In genomic region chr1:247681288-247681897, GRCh38 we compare ENCODE assay signal across 8 cellular contexts. TPM values are rescaled to one million over a fixed set of nuclear protein-coding genes. Genes with fewer than 3 reads are reported as not detected.
DNase-seq lines count a peak whose midpoint lies in the region; ATAC-seq lines count a peak whose summit lies in the region.

No MANE protein-coding gene starts in this region.

- peak; percentile 76 for DNase-seq in Daoy (ENCODE audit: low read depth)
- DNase-seq in NCI-H2196 (lab: John Stamatoyannopoulos, UW; ENCODE audit: unreplicated experiment): peak; percentile 13
- peak; percentile 38 to 46 for DNase-seq in activated T-cell treated with anti-CD3 and anti-CD28 coated beads, Interleukin-2, amount 50 U/mL, for 48 hours
- peak; percentile 79 for DNase-seq in iPS DF 4.7 (ENCODE audit: extremely low read depth, low spot score)
- peak; percentile 30 to 34 for DNase-seq in stimulated activated CD4-positive, alpha-beta T cell treated with anti-CD3 and anti-CD28 coated beads, Interleukin-2, amount 100 ng/mL, for 48 hours
- DNase-seq in effector CD4-positive, alpha-beta T cell: no peak

- ATAC-seq in GM19324 (IDR thresholded peaks at IDR 0.05; ENCODE audit: low FRiP score, unreplicated experiment) (peak; percentile 58), HG03135 (IDR thresholded peaks at IDR 0.05; ENCODE audit: unreplicated experiment) (peak; percentile 86)

RNA-seq across cellular contexts. Expression of gene OR13G1, which starts 1.9 kb away (rescaled TPM):
- not detected in 2 replicates for total RNA-seq in Daoy (2014; rRNA removed; shearing (Covaris generic))

RNA-seq across cellular contexts. Expression of gene OR6F1, which starts 35.1 kb away (rescaled TPM):
- 0.34 TPM in 1 of 2 replicates, not detected in the other for total RNA-seq in Daoy (2014; rRNA removed; shearing (Covaris generic))

RNA-seq across cellular contexts. Expression of gene OR14K1, which starts 57.0 kb away (rescaled TPM):
- not detected in 2 replicates for total RNA-seq in Daoy (2014; rRNA removed; shearing (Covaris generic))
